ENCODE assay signal across 14 cellular contexts in the genomic region with DNA sequence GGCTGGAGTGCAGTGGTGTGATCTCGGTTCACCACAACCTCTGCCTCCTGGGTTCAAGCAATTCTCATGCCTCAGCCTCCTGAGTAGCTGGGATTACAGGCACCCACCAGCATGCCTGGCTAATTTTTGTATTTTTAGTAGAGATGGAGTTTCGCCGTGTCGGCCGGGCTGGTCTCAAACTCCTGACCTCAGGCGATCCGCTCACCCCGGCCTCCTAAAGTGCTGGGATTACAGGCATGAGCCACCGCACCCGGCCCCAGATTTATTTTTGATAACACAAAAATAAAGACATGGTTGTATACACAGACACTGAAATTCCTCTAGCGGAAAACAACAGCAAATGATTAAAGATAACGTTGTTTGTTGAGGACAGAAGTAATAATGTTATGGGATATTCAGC. TPM values are rescaled to one million over a fixed set of nuclear protein-coding genes. Genes with fewer than 3 reads are reported as not detected.
A peak's percentile ranks its signal among the peaks of the same experiment; 100 is the strongest.
DNase-seq lines count a peak whose midpoint lies in the region; TF ChIP-seq lines count a peak whose summit lies in the region.
"Not testable (repeated sequence)": the region's sequence is repeated elsewhere in the genome, so short reads cannot be mapped to it uniquely, and the experiment has no call there.
"Had no signal": no experiment of that assay in that cellular context is flagged by ENCODE, and none has a peak within 500 bp of the region (broad histone marks: within the 10 kb centered on the region; RNA-seq: fewer than 3 reads in every experiment).

No MANE protein-coding gene starts in this region.

- not testable (repeated sequence) for TF ChIP-seq POLR2A in sigmoid colon (IDR thresholded peaks at IDR 0.05)

- H2AFZ ChIP-seq in OCI-LY3 (ENCODE audit: low read depth, low read length), result 0 out of 2 replicates have a peak overlapping the region, but pooled peaks have one; percentile 5

- not testable (repeated sequence) for H3K27me3 ChIP-seq in BLaER1; OCI-LY3 (ENCODE audit: low read depth, low read length); right atrium auricular region; sigmoid colon

- WGBS in sigmoid colon, 2 donors, result 89 to 96% methylated on average over 12 of the region's 12 CpGs

- CTCF ChIA-PET in HEK293 (lab: Yijun Ruan, JAX), result interaction anchor here (0.5 to 6.5 kb wide), 37 partner anchors 8 to 1572 kb away, joined by 3 to 161 read pairs (median 4); partner anchors contain the start of genes EPHX1 and SRP9

- intact Hi-C loops in sigmoid colon (cut with DNase I), result loop anchor here (2.0 to 5.0 kb wide), 5 partner anchors 53 to 658 kb away; partner anchors contain the start of genes PYCR2, SRP9 and TMEM63A

- not testable (repeated sequence) for TF ChIP-seq CTCF in HEK293 (tag by site-specific recombination; IDR thresholded peaks at IDR 0.05); OCI-LY3 (IDR thresholded peaks at IDR 0.05; ENCODE audit: low read depth, low read length); right atrium auricular region (IDR thresholded peaks at IDR 0.05); sigmoid colon (IDR thresholded peaks at IDR 0.05)

- POLR2A ChIA-PET in HEK293 (lab: Yijun Ruan, JAX), result interaction anchor here (1.1 to 2.3 kb wide), 2 partner anchors 51 to 87 kb away, joined by 3 to 5 read pairs; partner anchors contain the start of genes H3-3A and PYCR2

- H3K4me2 ChIP-seq in BLaER1 (peak overlapping the region; percentile 82), OCI-LY3 (ENCODE audit: low read length) (peak overlapping the region; percentile 72)

- DNase-seq in activated CD8-positive, alpha-beta memory T cell treated with anti-CD3 and anti-CD28 coated beads for 24 hours, result peak; percentile 37
- DNase-seq in right atrium auricular region (ENCODE audit: low spot score) (peak; percentile 30), sigmoid colon (peak; percentile 32)

- H3K27ac ChIP-seq in BLaER1; HEK293 (ENCODE audit: extremely low read depth, low read depth, low read length); OCI-LY3 (ENCODE audit: low read length); right atrium auricular region; sigmoid colon: not testable (repeated sequence)

- H4K20me1 ChIP-seq in BLaER1, result peaks cover 10% of the 10 kb centered on the region; the same call in 1 of the 2 replicates
- not testable (repeated sequence) for H4K20me1 ChIP-seq in OCI-LY3 (ENCODE audit: insufficient read depth, low read length)

- H3K9me3 ChIP-seq in BLaER1; HEK293 (ENCODE audit: control insufficient read depth, insufficient read depth, low read depth, low read length); OCI-LY3 (ENCODE audit: insufficient read depth, low read length); right atrium auricular region; sigmoid colon: not testable (repeated sequence)

- TF ChIP-seq EP300 in sigmoid colon (IDR thresholded peaks at IDR 0.05), result not testable (repeated sequence)

- peaks cover 42% of the 10 kb centered on the region for H3K4me1 ChIP-seq in BLaER1
- not testable (repeated sequence) for H3K4me1 ChIP-seq in HEK293 (ENCODE audit: control insufficient read depth, insufficient read depth, low read length); OCI-LY3 (ENCODE audit: low read length); right atrium auricular region; sigmoid colon

- not testable (repeated sequence) for H3K79me2 ChIP-seq in OCI-LY3 (ENCODE audit: low read length)

- H3K4me3 ChIP-seq in BLaER1; HEK293 (ENCODE audit: low read depth, low read length); right atrium auricular region; sigmoid colon: not testable (repeated sequence)
- peak overlapping the region; percentile 71 for H3K4me3 ChIP-seq in OCI-LY3 (ENCODE audit: low read length)

- H3K36me3 ChIP-seq in BLaER1 (peaks cover 13% of the 10 kb centered on the region), HEK293 (ENCODE audit: control insufficient read depth in 2 of 2, insufficient read depth in 1 of 2, low read length in 2 of 2) (peaks cover 8 to 22% of the 10 kb centered on the region in 2 experiments), right atrium auricular region (peaks cover 14% of the 10 kb centered on the region), sigmoid colon (peaks cover 0 to 18% (median under 1%) of the 10 kb centered on the region in 4 donors)
- H3K36me3 ChIP-seq in OCI-LY3 (replicated peaks; ENCODE audit: low read depth, low read length), result not testable (repeated sequence)

- H3K9ac ChIP-seq in BLaER1, result not testable (repeated sequence)
- H3K9ac ChIP-seq in OCI-LY3 (ENCODE audit: low read length), result peak overlapping the region; percentile 39

TF ChIP-seq in HEK293, 187 proteins besides CTCF, POLR2A, EP300 and RAD21:
- TF ChIP-seq ZNF121 (tag by site-specific recombination; IDR thresholded peaks at IDR 0.05), result peak; percentile 30; the same call in 1 of the 2 replicates

RNA-seq across cellular contexts. Expression of gene SDE2, which starts 24.0 kb away (rescaled TPM):
- total RNA-seq in right atrium auricular region (10 to 100 TPM; 15.5 to 16.3 TPM), sigmoid colon (10 to 100 TPM; 11.1 to 21.9 (median 18.4) TPM)
- 10 to 100 TPM in 2 of 3 donors, 1 to 10 TPM in 1; 9.0 to 12.7 (median 10.2) TPM for polyA plus RNA-seq in sigmoid colon

RNA-seq across cellular contexts. Expression of gene LEFTY2, which starts 34.1 kb away (rescaled TPM):
- total RNA-seq in right atrium auricular region, result under 1 TPM; 0.70 to 0.90 TPM
- 1 to 10 TPM in 2 of 4 donors, under 1 TPM in 1, not detected in 1; 0.71 to 5.0 (median 1.1) TPM for total RNA-seq in sigmoid colon
- polyA plus RNA-seq in sigmoid colon, result 10 to 100 TPM in 1 of 3 donors, not detected in 2; 15.6 TPM
- total RNA-seq: A673; Calu3; CD4-positive, alpha-beta memory T cell; Daoy; G401; H4; HFFc6 had no signal
- polyA plus RNA-seq: BJ; CD4-positive, alpha-beta memory T cell had no signal

RNA-seq across cellular contexts. Expression of gene PYCR2, which starts 51.1 kb away (rescaled TPM):
- 10 to 100 TPM; 50.3 to 57.3 TPM for total RNA-seq in right atrium auricular region
- total RNA-seq in sigmoid colon, result 10 to 100 TPM; 31.0 to 40.5 (median 34.0) TPM
- 10 to 100 TPM; 33.8 to 74.4 (median 36.0) TPM for polyA plus RNA-seq in sigmoid colon
